ENCODE assay signal across 23 cellular contexts in the genomic region with DNA sequence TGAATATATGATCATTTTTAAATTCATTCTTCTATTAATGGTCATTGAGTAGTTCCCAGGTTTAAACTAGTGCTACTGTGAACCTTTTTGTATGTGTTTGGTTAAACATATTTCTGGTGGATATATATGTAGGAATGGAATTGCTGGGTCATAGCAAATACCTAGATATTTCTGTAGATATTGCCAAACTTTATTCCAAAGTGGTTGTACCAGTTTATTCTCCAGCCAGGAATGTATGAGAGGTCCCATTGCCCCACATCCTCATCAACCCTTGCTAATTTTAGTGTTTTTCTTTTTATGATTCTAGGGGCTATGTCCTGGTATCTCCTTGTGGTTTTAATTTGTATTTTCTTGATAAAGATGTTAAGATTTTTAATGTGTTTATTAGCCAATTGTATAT. TPM values are rescaled to one million over a fixed set of nuclear protein-coding genes. Genes with fewer than 3 reads are reported as not detected.
DNase-seq lines count a peak whose midpoint lies in the region; ATAC-seq and TF ChIP-seq lines count a peak whose summit lies in the region.
"Had no signal": no experiment of that assay in that cellular context is flagged by ENCODE, and none has a peak within 500 bp of the region (broad histone marks: within the 10 kb centered on the region; RNA-seq: fewer than 3 reads in every experiment).

No MANE protein-coding gene starts in this region.

- no peaks in the 10 kb centered on the region for H3K36me3 ChIP-seq in breast epithelium
- no peaks in the 10 kb centered on the region for H3K36me3 ChIP-seq in hepatocyte (replicated peaks; ENCODE audit: insufficient read depth, low read depth)
- peaks cover 0 to 6% of the 10 kb centered on the region in 2 donors for H3K36me3 ChIP-seq in gastrocnemius medialis

- no peaks in the 10 kb centered on the region for H3K27me3 ChIP-seq in breast epithelium
- no peaks in the 10 kb centered on the region for H3K27me3 ChIP-seq in hepatocyte
- H3K27me3 ChIP-seq in H9 (ENCODE audit: insufficient read depth, low read length) = no peaks in the 10 kb centered on the region
- no peaks in the 10 kb centered on the region for H3K27me3 ChIP-seq in gastrocnemius medialis
- H3K27me3 ChIP-seq: BLaER1, vagina had no signal

- H2BK12ac ChIP-seq in H9 (ENCODE audit: insufficient read length, low read depth, low read length) = no peak overlapping the region

- H3K4me1 ChIP-seq in breast epithelium (no peaks in the 10 kb centered on the region), hepatocyte (ENCODE audit: insufficient read depth) (no peaks in the 10 kb centered on the region), H9 (ENCODE audit: insufficient read depth, low read length) (no peaks in the 10 kb centered on the region), gastrocnemius medialis (peaks cover 55 to 61% of the 10 kb centered on the region in 2 donors)

- no peak overlapping the region for H3K9ac ChIP-seq in H9 (ENCODE audit: extremely low read depth, insufficient read length, low read length)
- H3K9ac ChIP-seq: BLaER1 had no signal

- H3K27ac Mint-ChIP-seq in MCF 10A (ENCODE audit: low read depth, unreplicated experiment) (peak overlapping the region; percentile 90), type B pancreatic cell (no peak overlapping the region), H9 (0 out of 7 replicates have a peak overlapping the region, but pooled peaks of 1 of the 3 experiments have one; percentile 66)
- H3K27ac Mint-ChIP-seq: natural killer cell treated with Interleukin-12 subunit alpha and Interleukin-12 subunit beta and Interleukin-15 and Interleukin-18, amount 100 ng/mL, for 72 hours had no signal

- TF ChIP-seq CTCF in MCF 10A (IDR thresholded peaks at IDR 0.05; ENCODE audit: unreplicated experiment) = no peak
- TF ChIP-seq CTCF in breast epithelium (IDR thresholded peaks at IDR 0.05) = no peak
- TF ChIP-seq CTCF in VCaP (conservative IDR thresholded peaks at IDR 0.05) = no peak
- TF ChIP-seq CTCF in hepatocyte (IDR thresholded peaks at IDR 0.05; ENCODE audit: poor library complexity) = no peak
- no peak for TF ChIP-seq CTCF in type B pancreatic cell (conservative IDR thresholded peaks at IDR 0.05)
- no peak for TF ChIP-seq CTCF in H9 (conservative IDR thresholded peaks at IDR 0.05)
- no peak for TF ChIP-seq CTCF in gastrocnemius medialis (IDR thresholded peaks at IDR 0.05 in 4 of 5, conservative IDR thresholded peaks at IDR 0.05 in 1 of 5)

- H2BK120ac ChIP-seq in H9 (ENCODE audit: low read depth, low read length, poor library complexity, severe bottlenecking) = no peak overlapping the region

- CTCF ChIA-PET in MCF 10A (lab: Yijun Ruan, JAX) = interaction anchor here (0.6 to 0.9 kb wide), 2 partner anchors 15 to 52 kb away, joined by 3 to 5 read pairs; no protein-coding TSS in a partner anchor

- no peaks in the 10 kb centered on the region for H3K9me2 ChIP-seq in hepatocyte (replicated peaks; ENCODE audit: insufficient read depth)

- H3K14ac ChIP-seq in H9 (ENCODE audit: insufficient read depth, low read length) = no peak overlapping the region

- H3K4me2 ChIP-seq in hepatocyte (peak overlapping the region; percentile 80), H9 (ENCODE audit: insufficient read depth, insufficient read length, low read length) (no peak overlapping the region)

- peaks cover 9% of the 10 kb centered on the region for H3K23me2 ChIP-seq in H9 (ENCODE audit: insufficient read length, low read depth, low read length, poor library complexity, severe bottlenecking)

- TF ChIP-seq POLR2A in breast epithelium (IDR thresholded peaks at IDR 0.05) (no peak), gastrocnemius medialis (IDR thresholded peaks at IDR 0.05) (no peak)

- H4K91ac ChIP-seq in H9 (ENCODE audit: insufficient read length, low read depth, low read length) = no peak overlapping the region

- no peak overlapping the region for H2AFZ ChIP-seq in hepatocyte
- H2AFZ ChIP-seq in H9 (ENCODE audit: low read length) = no peak overlapping the region

- no peak overlapping the region for H2AK5ac ChIP-seq in H9 (ENCODE audit: insufficient read length, low read length)

- no peak overlapping the region for H2BK20ac ChIP-seq in H9 (ENCODE audit: low read depth, low read length, poor library complexity, severe bottlenecking)

- no peak overlapping the region for H3K23ac ChIP-seq in H9 (ENCODE audit: insufficient read length, low read depth, low read length)

- no peak overlapping the region for H2BK5ac ChIP-seq in H9 (ENCODE audit: insufficient read length, low read length)

- intact Hi-C loops in MCF 10A (cut with micrococcal nuclease) = no loop called here
- intact Hi-C loops in breast epithelium (cut with DNase I; ENCODE audit: low total_unique reads) = no loop called here
- intact Hi-C loops in gastrocnemius medialis (cut with DNase I; ENCODE audit: low total_unique reads) = no loop called here

- H3K4me3 Mint-ChIP-seq in MCF 10A (ENCODE audit: unreplicated experiment) (peak overlapping the region; percentile 84), type B pancreatic cell (peak overlapping the region; percentile 64), H9 (no peak overlapping the region; a peak in 1 of 5 replicates)
- H3K4me3 Mint-ChIP-seq: natural killer cell treated with Interleukin-12 subunit alpha and Interleukin-12 subunit beta and Interleukin-15 and Interleukin-18, amount 100 ng/mL, for 72 hours had no signal

- in situ Hi-C loops in KBM-7 (cut with MboI; ENCODE audit: low pct_unique_long_range_greater_than_20kb, low sequenced_read_pairs) (no loop called here), gastrocnemius medialis (cut with MboI; ENCODE audit: low sequenced_read_pairs in 4 of 4) (no loop called here)

- H3K56ac ChIP-seq in H9 (ENCODE audit: insufficient read length, low read depth, low read length) = no peak overlapping the region

- H3K4me3 ChIP-seq in breast epithelium (no peak overlapping the region), hepatocyte (no peak overlapping the region), gastrocnemius medialis (no peak overlapping the region)
- H3K4me3 ChIP-seq: BLaER1, psoas muscle, vagina had no signal

- ATAC-seq in gastrocnemius medialis = no peak
- ATAC-seq: natural killer cell treated with Interleukin-12 subunit alpha and Interleukin-12 subunit beta and Interleukin-15 and Interleukin-18, amount 100 ng/mL, for 72 hours; psoas muscle had no signal

- H3K4ac ChIP-seq in H9 (ENCODE audit: low read depth, low read length) = no peak overlapping the region

- no peak overlapping the region for H4K5ac ChIP-seq in H9 (ENCODE audit: insufficient read length, low read depth, low read length)

- H3K27me3 Mint-ChIP-seq in MCF 10A (ENCODE audit: insufficient read depth, unreplicated experiment) (no peaks in the 10 kb centered on the region), type B pancreatic cell (no peaks in the 10 kb centered on the region), H9 (ENCODE audit: low read depth) (no peaks in the 10 kb centered on the region)

- H3K27ac ChIP-seq in breast epithelium = no peak overlapping the region
- peak overlapping the region; percentile 94 for H3K27ac ChIP-seq in VCaP
- H3K27ac ChIP-seq in hepatocyte = no peak overlapping the region
- H3K27ac ChIP-seq in H9 (ENCODE audit: insufficient read length, low read depth, low read length) = no peak overlapping the region
- peak overlapping the region in 1 of 4 donors; percentile 96 for H3K27ac ChIP-seq in gastrocnemius medialis
- H3K27ac ChIP-seq: BLaER1, psoas muscle, vagina had no signal

- no peak overlapping the region for H3K18ac ChIP-seq in H9 (ENCODE audit: insufficient read length, low read depth, low read length)

- no TSS peak for BruUV-seq in MCF 10A (replicated peaks; lab: Mats Ljungman, UMichigan)

- peaks cover 16% of the 10 kb centered on the region for H4K20me1 ChIP-seq in hepatocyte (ENCODE audit: insufficient read depth, poor library complexity, severe bottlenecking)
- no peaks in the 10 kb centered on the region for H4K20me1 ChIP-seq in H9 (ENCODE audit: control insufficient read depth, insufficient read depth, insufficient read length)

- H2BK15ac ChIP-seq in H9 (ENCODE audit: low read depth, low read length) = no peak overlapping the region

- POLR2A ChIA-PET in MCF 10A (lab: Yijun Ruan, JAX) = interaction anchor here (0.8 to 21.4 kb wide), 6 partner anchors 9 to 253 kb away, joined by 3 to 1056 read pairs (median 8); a partner anchor contains a TSS

- H3K9me3 Mint-ChIP-seq in MCF 10A (ENCODE audit: unreplicated experiment) = no peaks in the 10 kb centered on the region
- no peaks in the 10 kb centered on the region for H3K9me3 Mint-ChIP-seq in type B pancreatic cell
- no peaks in the 10 kb centered on the region for H3K9me3 Mint-ChIP-seq in H9
- H3K9me3 Mint-ChIP-seq: natural killer cell treated with Interleukin-12 subunit alpha and Interleukin-12 subunit beta and Interleukin-15 and Interleukin-18, amount 100 ng/mL, for 72 hours had no signal

- H3T11ph ChIP-seq in H9 (ENCODE audit: low read length) = no peak overlapping the region

- H3K36me3 Mint-ChIP-seq in MCF 10A (ENCODE audit: insufficient read depth, unreplicated experiment) = peaks cover 17% of the 10 kb centered on the region
- H3K36me3 Mint-ChIP-seq in type B pancreatic cell = peaks cover 19% of the 10 kb centered on the region
- peaks cover 8 to 21% (median 21%) of the 10 kb centered on the region in 3 experiments; a peak in 6 of 7 replicates for H3K36me3 Mint-ChIP-seq in H9 (ENCODE audit: insufficient read depth in 1 of 3, low read depth in 3 of 3)
- H3K36me3 Mint-ChIP-seq: natural killer cell treated with Interleukin-12 subunit alpha and Interleukin-12 subunit beta and Interleukin-15 and Interleukin-18, amount 100 ng/mL, for 72 hours had no signal

- H3K9me3 ChIP-seq in breast epithelium (no peaks in the 10 kb centered on the region), hepatocyte (ENCODE audit: low read depth) (no peaks in the 10 kb centered on the region), H9 (ENCODE audit: control insufficient read depth, low read depth, low read length) (no peaks in the 10 kb centered on the region), gastrocnemius medialis (no peaks in the 10 kb centered on the region)
- H3K9me3 ChIP-seq: psoas muscle, vagina had no signal

- no peak for DNase-seq in MCF 10A (ENCODE audit: unreplicated experiment)
- DNase-seq in breast epithelium (ENCODE audit: low spot score in 2 of 2) = no peak
- no peak for DNase-seq in hepatocyte (ENCODE audit: low spot score)
- DNase-seq in type B pancreatic cell (ENCODE audit: extremely low spot score, unreplicated experiment) = no peak
- DNase-seq in H9 = no peak
- no peak for DNase-seq in KBM-7
- no peak for DNase-seq in gastrocnemius medialis
- DNase-seq: activated CD4-positive, alpha-beta T cell treated with anti-CD3 and anti-CD28 coated beads, Interleukin-2, amount 50 U/mL, for 1 hour; activated CD8-positive, alpha-beta memory T cell treated with anti-CD3 and anti-CD28 coated beads, Interleukin-2, amount 50 U/mL, for 4 hours; activated naive CD4-positive, alpha-beta T cell; anterior cingulate cortex; effector CD4-positive, alpha-beta T cell; NCI-H1417 treated with DMSO at 0.1 percent for 48 hours; NCI-H2171; NCI-H526; psoas muscle; Right ventricle myocardium superior; small intestine; stimulated activated CD4-positive, alpha-beta T cell treated with anti-CD3 and anti-CD28 coated beads, Interleukin-4, amount 100 ng/mL, for 1 hour had no signal

- H3K79me2 ChIP-seq in hepatocyte = peaks cover 86% of the 10 kb centered on the region
- H3K79me2 ChIP-seq in H9 (ENCODE audit: insufficient read depth, low read length) = peaks cover 35% of the 10 kb centered on the region; the same call in 1 of the 2 replicates

- no peak overlapping the region for H4K8ac ChIP-seq in H9 (replicated peaks; ENCODE audit: insufficient read length, low read depth, low read length)

- H3K4me1 Mint-ChIP-seq in MCF 10A (ENCODE audit: insufficient read depth, unreplicated experiment) (peaks cover 21% of the 10 kb centered on the region), type B pancreatic cell (ENCODE audit: unreplicated experiment) (peaks cover 14% of the 10 kb centered on the region), H9 (peaks cover 35 to 36% of the 10 kb centered on the region in 2 experiments)

- peaks cover 3% of the 10 kb centered on the region for H3K79me1 ChIP-seq in H9 (ENCODE audit: insufficient read depth, low read depth, low read length, poor library complexity, severe bottlenecking)

RNA-seq across cellular contexts. Expression of a gene that starts 3.1 kb away (rescaled TPM):
- total RNA-seq in MCF 10A (2022) = 88.1 and 107 TPM in 2 replicates
- total RNA-seq in breast epithelium = 100 to 1,000 TPM in 1 of 3 donors, 10 to 100 TPM in 2; 72.8 to 126 (median 73.8) TPM
- total RNA-seq in hepatocyte = 83.2 and 84.2 TPM in 2 replicates
- polyA plus RNA-seq in hepatocyte = 37.9 and 48.9 TPM in 2 replicates
- total RNA-seq in type B pancreatic cell (ENCODE audit: low replicate concordance) = 58.6 and 69.1 TPM in 2 replicates
- 67.1 and 69.8 TPM in 2 replicates for total RNA-seq in H9 (2021)
- total RNA-seq in gastrocnemius medialis = 100 to 1,000 TPM; 100 to 131 (median 118) TPM

RNA-seq across cellular contexts. Expression of a gene that starts 3.5 kb away (rescaled TPM):
- total RNA-seq in MCF 10A (2022) (17.2 and 25.1 TPM in 2 replicates), breast epithelium (10 to 100 TPM in 2 of 3 donors, 1 to 10 TPM in 1; 5.6 to 28.0 (median 13.1) TPM), hepatocyte (17.2 and 21.4 TPM in 2 replicates), type B pancreatic cell (ENCODE audit: low replicate concordance) (15.8 and 27.5 TPM in 2 replicates), H9 (2021) (35.7 and 39.5 TPM in 2 replicates), gastrocnemius medialis (1 to 10 TPM; 2.9 to 8.4 (median 4.4) TPM)
- polyA plus RNA-seq in hepatocyte = 4.7 and 10.4 TPM in 2 replicates

Comparison
In these comparisons a context has a peak if more than half of its experiments do, and no peak if none do; other contexts are left out.
1. H3K4me3 Mint-ChIP-seq: peak in MCF 10A (single experiment) and type B pancreatic cell (single experiment); none in H9 (0 of 2).